25 cellular contexts compared by ENCODE assay signal in the genomic region with DNA sequence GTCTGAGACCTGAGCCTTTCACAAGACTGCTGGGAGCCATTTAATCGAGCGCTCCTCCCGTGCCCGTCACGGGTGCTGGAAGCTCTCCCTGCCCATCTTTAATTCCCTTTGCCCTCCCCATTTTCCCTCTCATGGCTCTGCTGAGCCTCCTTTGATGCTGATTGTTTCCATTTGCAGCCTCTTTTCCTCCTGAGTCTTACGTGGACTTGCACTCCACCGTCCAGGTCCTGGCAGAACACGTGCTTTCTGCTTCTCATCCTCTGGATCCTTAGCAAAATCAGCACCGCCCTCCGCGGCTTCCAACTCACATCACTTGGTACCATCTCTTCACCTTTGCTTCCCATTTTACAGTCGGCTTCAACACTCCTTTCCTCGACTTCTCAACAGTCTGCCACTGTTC. TPM values are rescaled to one million over a fixed set of nuclear protein-coding genes. Genes with fewer than 3 reads are reported as not detected.
"Had no signal": no experiment of that assay in that cellular context is flagged by ENCODE, and none has a peak within 500 bp of the region (broad histone marks: within the 10 kb centered on the region; RNA-seq: fewer than 3 reads in every experiment).

No MANE protein-coding gene starts in this region.

- DNase-seq: activated CD4-positive, alpha-beta memory T cell treated with anti-CD3 and anti-CD28 coated beads for 36 hours; activated CD4-positive, alpha-beta T cell treated with anti-CD3 and anti-CD28 coated beads, Interleukin-2, amount 10 ng/mL, durations not matched to agents 7 days and 5 days; activated naive CD4-positive, alpha-beta T cell treated with anti-CD3 and anti-CD28 coated beads, Interleukin-2, amount 50 U/mL, for 16 hours; activated naive CD8-positive, alpha-beta T cell treated with anti-CD3 and anti-CD28 coated beads, Interleukin-2, amount 50 U/mL, for 24 hours; activated T-cell treated with anti-CD3 and anti-CD28 coated beads for 4 hours; activated T-cell treated with anti-CD3 and anti-CD28 coated beads, Interleukin-2, amount 50 U/mL, for 48 hours; amniotic stem cell; Kasumi-1; NCI-H1105 treated with DMSO at 0.1 percent for 48 hours; NCI-H1436 treated with DMSO at 0.1 percent for 48 hours; NCI-H187; NCI-H2081; NCI-H446; NCI-H524; SHP77; T-helper 17 cell; T-helper 9 cell had no signal

- H3K4me3 Mint-ChIP-seq: activated CD4-positive, alpha-beta memory T cell treated with anti-CD3 and anti-CD28 coated beads for 36 hours; activated CD4-positive, alpha-beta T cell treated with anti-CD3 and anti-CD28 coated beads, Interleukin-2, amount 10 ng/mL, durations not matched to agents 7 days and 5 days; activated naive CD8-positive, alpha-beta T cell treated with anti-CD3 and anti-CD28 coated beads, Interleukin-2, amount 50 U/mL, for 24 hours; T-helper 17 cell; WTC11 had no signal

- H3K27me3 Mint-ChIP-seq: activated CD4-positive, alpha-beta memory T cell treated with anti-CD3 and anti-CD28 coated beads for 36 hours; activated CD4-positive, alpha-beta T cell treated with anti-CD3 and anti-CD28 coated beads, Interleukin-2, amount 10 ng/mL, durations not matched to agents 7 days and 5 days; activated naive CD8-positive, alpha-beta T cell treated with anti-CD3 and anti-CD28 coated beads, Interleukin-2, amount 50 U/mL, for 24 hours; T-helper 17 cell had no signal

- H3K27ac Mint-ChIP-seq: activated CD4-positive, alpha-beta memory T cell treated with anti-CD3 and anti-CD28 coated beads for 36 hours; activated CD4-positive, alpha-beta T cell treated with anti-CD3 and anti-CD28 coated beads, Interleukin-2, amount 10 ng/mL, durations not matched to agents 7 days and 5 days; activated naive CD8-positive, alpha-beta T cell treated with anti-CD3 and anti-CD28 coated beads, Interleukin-2, amount 50 U/mL, for 24 hours; T-helper 17 cell; WTC11 had no signal

- H3K27me3 ChIP-seq: ascending aorta, body of pancreas, Peyer's patch, SJSA1 had no signal

- H3K4me1 Mint-ChIP-seq: activated CD4-positive, alpha-beta T cell treated with anti-CD3 and anti-CD28 coated beads, Interleukin-2, amount 10 ng/mL, durations not matched to agents 7 days and 5 days had no signal

- H3K4me1 ChIP-seq: ascending aorta, body of pancreas, SJSA1 had no signal

- H3K27ac ChIP-seq: ascending aorta, body of pancreas, Peyer's patch, RWPE1, SJSA1 had no signal

- H3K36me3 Mint-ChIP-seq: activated CD4-positive, alpha-beta memory T cell treated with anti-CD3 and anti-CD28 coated beads for 36 hours had no signal

- H3K9me3 Mint-ChIP-seq: activated CD4-positive, alpha-beta memory T cell treated with anti-CD3 and anti-CD28 coated beads for 36 hours; activated CD4-positive, alpha-beta T cell treated with anti-CD3 and anti-CD28 coated beads, Interleukin-2, amount 10 ng/mL, durations not matched to agents 7 days and 5 days; activated naive CD8-positive, alpha-beta T cell treated with anti-CD3 and anti-CD28 coated beads, Interleukin-2, amount 50 U/mL, for 24 hours; WTC11 had no signal

- H3K9me3 ChIP-seq: ascending aorta, body of pancreas, Peyer's patch, SJSA1 had no signal

- H3K4me3 ChIP-seq: ascending aorta, body of pancreas, K562, Peyer's patch, SJSA1 had no signal

- H3K36me3 ChIP-seq: SJSA1 had no signal

RNA-seq across cellular contexts. Expression of a gene that starts 48.2 kb away (rescaled TPM):
- total RNA-seq: activated CD4-positive, alpha-beta memory T cell treated with anti-CD3 and anti-CD28 coated beads for 36 hours; activated CD4-positive, alpha-beta T cell treated with anti-CD3 and anti-CD28 coated beads, Interleukin-2, amount 10 ng/mL, durations not matched to agents 7 days and 5 days; activated CD8-positive, alpha-beta memory T cell treated with anti-CD3 and anti-CD28 coated beads for 36 hours; ascending aorta; body of pancreas; K562; Peyer's patch; SJSA1 had no signal
